13 cellular contexts compared by ENCODE assay signal in the genomic region with DNA sequence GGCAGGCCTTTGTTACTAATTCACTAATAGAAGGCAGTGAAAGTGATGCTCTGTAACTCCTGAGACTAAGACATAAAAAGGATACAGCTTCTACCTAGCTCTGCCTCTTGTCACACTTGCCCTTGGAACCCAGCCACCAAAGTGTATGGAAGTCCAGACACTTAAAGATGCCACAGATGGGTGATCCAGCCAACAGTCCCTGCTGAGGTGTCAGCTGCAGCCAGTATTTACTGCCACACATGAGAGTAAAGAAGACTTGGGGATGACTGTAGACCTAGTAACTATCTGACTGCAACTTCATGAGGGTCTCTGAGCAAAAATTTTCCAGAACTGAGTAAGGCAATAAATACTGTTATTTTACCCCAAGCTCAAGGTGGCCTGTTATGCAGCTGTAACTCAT. TPM values are rescaled to one million over a fixed set of nuclear protein-coding genes. Genes with fewer than 3 reads are reported as not detected.
DNase-seq lines count a peak whose midpoint lies in the region; ATAC-seq, FAIRE-seq and TF ChIP-seq lines count a peak whose summit lies in the region.
"Had no signal": no experiment of that assay in that cellular context is flagged by ENCODE, and none has a peak within 500 bp of the region (broad histone marks: within the 10 kb centered on the region; RNA-seq: fewer than 3 reads in every experiment).

No MANE protein-coding gene starts in this region.

- H3K27ac ChIP-seq in BLaER1 (peak overlapping the region; percentile 62), SU-DHL-6 (ENCODE audit: low read depth, low read length) (peak overlapping the region; percentile 57), pancreas (peak overlapping the region in 2 of 4 donors; percentile 27 to 48)
- H3K27ac ChIP-seq: suprapubic skin had no signal

- H2AFZ ChIP-seq in SU-DHL-6 (ENCODE audit: low read depth, low read length, severe bottlenecking): no peak overlapping the region

- intact Hi-C loops in pancreas (cut with DNase I): no loop called here

- H3K79me2 ChIP-seq in SU-DHL-6 (ENCODE audit: insufficient read depth, low read length): peaks cover 100% of the 10 kb centered on the region

- TF ChIP-seq POLR2A in GM18505 (IDR thresholded peaks at IDR 0.05; ENCODE audit: borderline replicate concordance, extremely low read depth, insufficient read depth, insufficient read length) (no peak), erythroblast (IDR thresholded peaks at IDR 0.05; ENCODE audit: low read length) (no peak)

- H4K20me1 ChIP-seq in BLaER1 (peaks cover 98% of the 10 kb centered on the region), SU-DHL-6 (ENCODE audit: low read depth, low read length) (peaks cover 8% of the 10 kb centered on the region)

- H3F3A ChIP-seq in SU-DHL-6 (ENCODE audit: insufficient read depth): peaks cover 5% of the 10 kb centered on the region; the same call in 1 of the 2 replicates

- peaks cover 81% of the 10 kb centered on the region for H3K4me1 ChIP-seq in BLaER1
- H3K4me1 ChIP-seq in pancreas: peaks cover 31 to 66% (median 65%) of the 10 kb centered on the region in 3 donors

- no peak for FAIRE-seq in pancreas (lab: Jason Lieb, UNC)

- no peak overlapping the region for H3K4me3 ChIP-seq in BLaER1
- H3K4me3 ChIP-seq in SU-DHL-6 (ENCODE audit: insufficient read depth, low read length, poor library complexity, severe bottlenecking): no peak overlapping the region
- H3K4me3 ChIP-seq in pancreas: no peak overlapping the region
- H3K4me3 ChIP-seq: suprapubic skin had no signal

- H3K9me2 ChIP-seq in SU-DHL-6 (replicated peaks; ENCODE audit: insufficient read depth, low read length): no peaks in the 10 kb centered on the region

- H3K27me3 ChIP-seq in BLaER1: no peaks in the 10 kb centered on the region
- no peaks in the 10 kb centered on the region for H3K27me3 ChIP-seq in SU-DHL-6 (ENCODE audit: low read length)
- H3K27me3 ChIP-seq in pancreas: no peaks in the 10 kb centered on the region
- H3K27me3 ChIP-seq: suprapubic skin had no signal

- DNase-seq in erythroblast (lab: John Stamatoyannopoulos, UW) (peak; percentile 36 to 49), retina (no peak), COLO668 (lab: John Stamatoyannopoulos, UW; ENCODE audit: unreplicated experiment) (no peak), pancreas (no peak), NCI-H1417 treated with DMSO at 0.1 percent for 48 hours (lab: John Stamatoyannopoulos, UW) (no peak)
- DNase-seq: activated gamma-delta T cell; COR-L47; left ventricle myocardium superior; stimulated activated CD4-positive, alpha-beta T cell treated with anti-CD3 and anti-CD28 coated beads, Interleukin-4, amount 100 ng/mL, for 24 hours had no signal

- H3K9ac ChIP-seq in BLaER1 (0 out of 2 replicates have a peak overlapping the region, but pooled peaks have one; percentile 0), SU-DHL-6 (ENCODE audit: low read length) (0 out of 2 replicates have a peak overlapping the region, but pooled peaks have one; percentile 14)

- no peaks in the 10 kb centered on the region for H3K9me3 ChIP-seq in BLaER1
- H3K9me3 ChIP-seq in SU-DHL-6 (ENCODE audit: insufficient read depth, low read length): no peaks in the 10 kb centered on the region
- H3K9me3 ChIP-seq in pancreas: no peaks in the 10 kb centered on the region
- H3K9me3 ChIP-seq: suprapubic skin had no signal

- TF ChIP-seq CTCF in SU-DHL-6 (IDR thresholded peaks at IDR 0.05; ENCODE audit: insufficient read depth, low read length, poor library complexity, severe bottlenecking): no peak
- TF ChIP-seq CTCF in pancreas (IDR thresholded peaks at IDR 0.05): no peak

- H3K36me3 ChIP-seq in BLaER1 (peaks cover 25% of the 10 kb centered on the region), SU-DHL-6 (ENCODE audit: low read length) (no peaks in the 10 kb centered on the region; the same call in 1 of the 2 replicates), pancreas (no peaks in the 10 kb centered on the region)
- H3K36me3 ChIP-seq: suprapubic skin had no signal

- peak overlapping the region; percentile 83 for H3K4me2 ChIP-seq in BLaER1
- H3K4me2 ChIP-seq in SU-DHL-6 (ENCODE audit: low read depth, low read length, poor library complexity, severe bottlenecking): peak overlapping the region; percentile 49

- ATAC-seq in GM18505 (IDR thresholded peaks at IDR 0.05; ENCODE audit: unreplicated experiment): peak; percentile 49
- no peak for ATAC-seq in pancreas

RNA-seq across cellular contexts. Expression of gene IMMT, which starts 8.8 kb away (rescaled TPM):
- 10 to 100 TPM; 28.7 to 44.5 (median 38.2) TPM for total RNA-seq in pancreas
- 10 to 100 TPM; 18.1 to 39.3 TPM for polyA plus RNA-seq in pancreas

RNA-seq across cellular contexts. Expression of gene MRPL35, which starts 12.8 kb away (rescaled TPM):
- 10 to 100 TPM in 4 of 6 donors, 1 to 10 TPM in 2; 6.1 to 17.5 (median 13.9) TPM for total RNA-seq in pancreas
- polyA plus RNA-seq in pancreas: 10 to 100 TPM in 1 of 2 donors, 1 to 10 TPM in 1; 9.1 to 12.0 TPM

Comparison
In these comparisons a context has a peak if more than half of its experiments do, and no peak if none do; other contexts are left out.
1. DNase-seq: peak in erythroblast (2 of 2); none in retina (single experiment), COLO668 (single experiment), pancreas (0 of 6) and NCI-H1417 treated with DMSO at 0.1 percent for 48 hours (single experiment).